1 cellular context compared by ENCODE assay signal in the genomic region with DNA sequence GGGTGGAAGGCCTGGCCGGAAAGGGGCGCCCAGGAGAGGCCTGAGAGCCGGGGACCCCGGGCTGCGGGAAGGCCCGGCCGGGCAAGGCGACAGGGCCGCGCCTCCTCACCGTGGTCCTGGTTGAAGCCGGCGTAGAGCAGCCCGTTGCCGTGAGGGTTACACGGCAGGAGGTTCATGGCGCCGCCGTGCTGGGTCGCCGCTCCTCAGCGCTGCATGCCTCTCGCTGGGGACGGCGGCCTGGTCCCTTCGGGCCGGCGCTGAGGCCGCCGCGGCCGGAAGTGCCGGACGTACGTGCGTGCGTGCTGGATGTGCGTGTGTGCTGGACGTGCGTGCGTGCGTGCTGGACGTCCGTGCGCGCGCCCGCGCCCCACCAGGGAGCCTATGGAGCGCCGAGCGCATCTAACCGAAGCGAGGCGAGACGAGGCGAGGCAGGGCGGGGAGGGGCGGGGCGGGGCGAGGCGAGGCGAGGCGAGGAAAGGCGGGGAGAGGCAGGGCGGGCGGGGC.
A peak's percentile ranks its signal among the peaks of the same experiment; 100 is the strongest.
TF ChIP-seq lines count a peak whose summit lies in the region.

A gene (minus strand): TSS at position 280 of the 504 bp plus-strand sequence. CDS start 104 bp downstream, at position 176.

TF ChIP-seq in HEK293, 187 proteins besides CTCF, POLR2A, EP300 and RAD21 (continued from another document and continues in another):
- TF ChIP-seq ZNF510 (tag by site-specific recombination; IDR thresholded peaks at IDR 0.05; ENCODE audit: insufficient replicate concordance), result no peak
- TF ChIP-seq ZNF514 (tag by site-specific recombination; IDR thresholded peaks at IDR 0.05), result no peak
- no peak for TF ChIP-seq ZNF10 (tag by site-specific recombination; IDR thresholded peaks at IDR 0.05)
- TF ChIP-seq SP7 (tag by site-specific recombination; IDR thresholded peaks at IDR 0.05), result peak; percentile 53
- TF ChIP-seq, protein P1, sequence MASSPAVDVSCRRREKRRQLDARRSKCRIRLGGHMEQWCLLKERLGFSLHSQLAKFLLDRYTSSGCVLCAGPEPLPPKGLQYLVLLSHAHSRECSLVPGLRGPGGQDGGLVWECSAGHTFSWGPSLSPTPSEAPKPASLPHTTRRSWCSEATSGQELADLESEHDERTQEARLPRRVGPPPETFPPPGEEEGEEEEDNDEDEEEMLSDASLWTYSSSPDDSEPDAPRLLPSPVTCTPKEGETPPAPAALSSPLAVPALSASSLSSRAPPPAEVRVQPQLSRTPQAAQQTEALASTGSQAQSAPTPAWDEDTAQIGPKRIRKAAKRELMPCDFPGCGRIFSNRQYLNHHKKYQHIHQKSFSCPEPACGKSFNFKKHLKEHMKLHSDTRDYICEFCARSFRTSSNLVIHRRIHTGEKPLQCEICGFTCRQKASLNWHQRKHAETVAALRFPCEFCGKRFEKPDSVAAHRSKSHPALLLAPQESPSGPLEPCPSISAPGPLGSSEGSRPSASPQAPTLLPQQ (tag by site-specific recombination; IDR thresholded peaks at IDR 0.05), result no peak
- TF ChIP-seq KLF16 (tag by site-specific recombination; IDR thresholded peaks at IDR 0.05), result peak; percentile 64
- TF ChIP-seq ZNF214 (tag by site-specific recombination; IDR thresholded peaks at IDR 0.05; ENCODE audit: borderline replicate concordance), result no peak
- no peak for TF ChIP-seq ZNF112 (tag by site-specific recombination; IDR thresholded peaks at IDR 0.05)
- TF ChIP-seq ZNF175 (tag by site-specific recombination; IDR thresholded peaks at IDR 0.05), result no peak
- TF ChIP-seq, protein P2, sequence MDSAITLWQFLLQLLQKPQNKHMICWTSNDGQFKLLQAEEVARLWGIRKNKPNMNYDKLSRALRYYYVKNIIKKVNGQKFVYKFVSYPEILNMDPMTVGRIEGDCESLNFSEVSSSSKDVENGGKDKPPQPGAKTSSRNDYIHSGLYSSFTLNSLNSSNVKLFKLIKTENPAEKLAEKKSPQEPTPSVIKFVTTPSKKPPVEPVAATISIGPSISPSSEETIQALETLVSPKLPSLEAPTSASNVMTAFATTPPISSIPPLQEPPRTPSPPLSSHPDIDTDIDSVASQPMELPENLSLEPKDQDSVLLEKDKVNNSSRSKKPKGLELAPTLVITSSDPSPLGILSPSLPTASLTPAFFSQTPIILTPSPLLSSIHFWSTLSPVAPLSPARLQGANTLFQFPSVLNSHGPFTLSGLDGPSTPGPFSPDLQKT (IDR thresholded peaks at IDR 0.05; ENCODE audit: borderline replicate concordance, low read depth, low read length), result peak; percentile 34; the same call in 1 of the 2 replicates
- TF ChIP-seq ZNF76 (tag by site-specific recombination; IDR thresholded peaks at IDR 0.05; ENCODE audit: borderline replicate concordance, low read depth), result peak; percentile 68
- no peak for TF ChIP-seq ZNF426 (tag by site-specific recombination; IDR thresholded peaks at IDR 0.05)
- TF ChIP-seq GFI1B (tag by site-specific recombination; IDR thresholded peaks at IDR 0.05), result no peak
- TF ChIP-seq, protein P3, sequence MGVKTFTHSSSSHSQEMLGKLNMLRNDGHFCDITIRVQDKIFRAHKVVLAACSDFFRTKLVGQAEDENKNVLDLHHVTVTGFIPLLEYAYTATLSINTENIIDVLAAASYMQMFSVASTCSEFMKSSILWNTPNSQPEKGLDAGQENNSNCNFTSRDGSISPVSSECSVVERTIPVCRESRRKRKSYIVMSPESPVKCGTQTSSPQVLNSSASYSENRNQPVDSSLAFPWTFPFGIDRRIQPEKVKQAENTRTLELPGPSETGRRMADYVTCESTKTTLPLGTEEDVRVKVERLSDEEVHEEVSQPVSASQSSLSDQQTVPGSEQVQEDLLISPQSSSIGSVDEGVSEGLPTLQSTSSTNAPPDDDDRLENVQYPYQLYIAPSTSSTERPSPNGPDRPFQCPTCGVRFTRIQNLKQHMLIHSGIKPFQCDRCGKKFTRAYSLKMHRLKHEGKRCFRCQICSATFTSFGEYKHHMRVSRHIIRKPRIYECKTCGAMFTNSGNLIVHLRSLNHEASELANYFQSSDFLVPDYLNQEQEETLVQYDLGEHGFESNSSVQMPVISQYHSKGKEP (tag by site-specific recombination; IDR thresholded peaks at IDR 0.05), result no peak
- TF ChIP-seq ZNF521 (tag by site-specific recombination; IDR thresholded peaks at IDR 0.05), result no peak
- no peak for TF ChIP-seq ZNF544 (tag by site-specific recombination; IDR thresholded peaks at IDR 0.05)
- peak; percentile 95; the same call in 1 of the 2 replicates for TF ChIP-seq ZNF610 (tag by site-specific recombination; IDR thresholded peaks at IDR 0.05; ENCODE audit: borderline replicate concordance)
- TF ChIP-seq, protein P4, sequence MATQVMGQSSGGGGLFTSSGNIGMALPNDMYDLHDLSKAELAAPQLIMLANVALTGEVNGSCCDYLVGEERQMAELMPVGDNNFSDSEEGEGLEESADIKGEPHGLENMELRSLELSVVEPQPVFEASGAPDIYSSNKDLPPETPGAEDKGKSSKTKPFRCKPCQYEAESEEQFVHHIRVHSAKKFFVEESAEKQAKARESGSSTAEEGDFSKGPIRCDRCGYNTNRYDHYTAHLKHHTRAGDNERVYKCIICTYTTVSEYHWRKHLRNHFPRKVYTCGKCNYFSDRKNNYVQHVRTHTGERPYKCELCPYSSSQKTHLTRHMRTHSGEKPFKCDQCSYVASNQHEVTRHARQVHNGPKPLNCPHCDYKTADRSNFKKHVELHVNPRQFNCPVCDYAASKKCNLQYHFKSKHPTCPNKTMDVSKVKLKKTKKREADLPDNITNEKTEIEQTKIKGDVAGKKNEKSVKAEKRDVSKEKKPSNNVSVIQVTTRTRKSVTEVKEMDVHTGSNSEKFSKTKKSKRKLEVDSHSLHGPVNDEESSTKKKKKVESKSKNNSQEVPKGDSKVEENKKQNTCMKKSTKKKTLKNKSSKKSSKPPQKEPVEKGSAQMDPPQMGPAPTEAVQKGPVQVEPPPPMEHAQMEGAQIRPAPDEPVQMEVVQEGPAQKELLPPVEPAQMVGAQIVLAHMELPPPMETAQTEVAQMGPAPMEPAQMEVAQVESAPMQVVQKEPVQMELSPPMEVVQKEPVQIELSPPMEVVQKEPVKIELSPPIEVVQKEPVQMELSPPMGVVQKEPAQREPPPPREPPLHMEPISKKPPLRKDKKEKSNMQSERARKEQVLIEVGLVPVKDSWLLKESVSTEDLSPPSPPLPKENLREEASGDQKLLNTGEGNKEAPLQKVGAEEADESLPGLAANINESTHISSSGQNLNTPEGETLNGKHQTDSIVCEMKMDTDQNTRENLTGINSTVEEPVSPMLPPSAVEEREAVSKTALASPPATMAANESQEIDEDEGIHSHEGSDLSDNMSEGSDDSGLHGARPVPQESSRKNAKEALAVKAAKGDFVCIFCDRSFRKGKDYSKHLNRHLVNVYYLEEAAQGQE (tag by site-specific recombination; IDR thresholded peaks at IDR 0.05), result peak; percentile 53; the same call in 1 of the 2 replicates
- TF ChIP-seq ZNF48 (tag by site-specific recombination; IDR thresholded peaks at IDR 0.05), result no peak
- TF ChIP-seq ZSCAN30 (tag by site-specific recombination; IDR thresholded peaks at IDR 0.05), result peak; percentile 64; the same call in 1 of the 2 replicates
- peak; percentile 98 for TF ChIP-seq ZBTB1 (tag by site-specific recombination; IDR thresholded peaks at IDR 0.05)
- peak; percentile 54 for TF ChIP-seq ZNF629 (tag by site-specific recombination; IDR thresholded peaks at IDR 0.05)
- TF ChIP-seq HOXD13 (CRISPR knock-in tag; IDR thresholded peaks at IDR 0.05; ENCODE audit: borderline replicate concordance), result peak; percentile 54; the same call in 1 of the 2 replicates
- TF ChIP-seq ZNF274 (IDR thresholded peaks at IDR 0.05; ENCODE audit: low read length), result no peak
- TF ChIP-seq ZNF274 (tag by site-specific recombination; IDR thresholded peaks at IDR 0.05; ENCODE audit: borderline replicate concordance), result no peak
- no peak for TF ChIP-seq ZNF155 (tag by site-specific recombination; IDR thresholded peaks at IDR 0.05)
- TF ChIP-seq, protein P5, sequence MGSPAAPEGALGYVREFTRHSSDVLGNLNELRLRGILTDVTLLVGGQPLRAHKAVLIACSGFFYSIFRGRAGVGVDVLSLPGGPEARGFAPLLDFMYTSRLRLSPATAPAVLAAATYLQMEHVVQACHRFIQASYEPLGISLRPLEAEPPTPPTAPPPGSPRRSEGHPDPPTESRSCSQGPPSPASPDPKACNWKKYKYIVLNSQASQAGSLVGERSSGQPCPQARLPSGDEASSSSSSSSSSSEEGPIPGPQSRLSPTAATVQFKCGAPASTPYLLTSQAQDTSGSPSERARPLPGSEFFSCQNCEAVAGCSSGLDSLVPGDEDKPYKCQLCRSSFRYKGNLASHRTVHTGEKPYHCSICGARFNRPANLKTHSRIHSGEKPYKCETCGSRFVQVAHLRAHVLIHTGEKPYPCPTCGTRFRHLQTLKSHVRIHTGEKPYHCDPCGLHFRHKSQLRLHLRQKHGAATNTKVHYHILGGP (tag by site-specific recombination; IDR thresholded peaks at IDR 0.05), result no peak
- no peak for TF ChIP-seq ZNF404 (tag by site-specific recombination; IDR thresholded peaks at IDR 0.05)
- no peak for TF ChIP-seq WT1 (tag by site-specific recombination; IDR thresholded peaks at IDR 0.05)
- no peak for TF ChIP-seq ZNF571 (tag by site-specific recombination; IDR thresholded peaks at IDR 0.05)
- TF ChIP-seq ZNF596 (tag by site-specific recombination; IDR thresholded peaks at IDR 0.05), result no peak
- TF ChIP-seq, protein P6, sequence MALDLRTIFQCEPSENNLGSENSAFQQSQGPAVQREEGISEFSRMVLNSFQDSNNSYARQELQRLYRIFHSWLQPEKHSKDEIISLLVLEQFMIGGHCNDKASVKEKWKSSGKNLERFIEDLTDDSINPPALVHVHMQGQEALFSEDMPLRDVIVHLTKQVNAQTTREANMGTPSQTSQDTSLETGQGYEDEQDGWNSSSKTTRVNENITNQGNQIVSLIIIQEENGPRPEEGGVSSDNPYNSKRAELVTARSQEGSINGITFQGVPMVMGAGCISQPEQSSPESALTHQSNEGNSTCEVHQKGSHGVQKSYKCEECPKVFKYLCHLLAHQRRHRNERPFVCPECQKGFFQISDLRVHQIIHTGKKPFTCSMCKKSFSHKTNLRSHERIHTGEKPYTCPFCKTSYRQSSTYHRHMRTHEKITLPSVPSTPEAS (tag by site-specific recombination; IDR thresholded peaks at IDR 0.05), result peak; percentile 72
- TF ChIP-seq, protein P7, sequence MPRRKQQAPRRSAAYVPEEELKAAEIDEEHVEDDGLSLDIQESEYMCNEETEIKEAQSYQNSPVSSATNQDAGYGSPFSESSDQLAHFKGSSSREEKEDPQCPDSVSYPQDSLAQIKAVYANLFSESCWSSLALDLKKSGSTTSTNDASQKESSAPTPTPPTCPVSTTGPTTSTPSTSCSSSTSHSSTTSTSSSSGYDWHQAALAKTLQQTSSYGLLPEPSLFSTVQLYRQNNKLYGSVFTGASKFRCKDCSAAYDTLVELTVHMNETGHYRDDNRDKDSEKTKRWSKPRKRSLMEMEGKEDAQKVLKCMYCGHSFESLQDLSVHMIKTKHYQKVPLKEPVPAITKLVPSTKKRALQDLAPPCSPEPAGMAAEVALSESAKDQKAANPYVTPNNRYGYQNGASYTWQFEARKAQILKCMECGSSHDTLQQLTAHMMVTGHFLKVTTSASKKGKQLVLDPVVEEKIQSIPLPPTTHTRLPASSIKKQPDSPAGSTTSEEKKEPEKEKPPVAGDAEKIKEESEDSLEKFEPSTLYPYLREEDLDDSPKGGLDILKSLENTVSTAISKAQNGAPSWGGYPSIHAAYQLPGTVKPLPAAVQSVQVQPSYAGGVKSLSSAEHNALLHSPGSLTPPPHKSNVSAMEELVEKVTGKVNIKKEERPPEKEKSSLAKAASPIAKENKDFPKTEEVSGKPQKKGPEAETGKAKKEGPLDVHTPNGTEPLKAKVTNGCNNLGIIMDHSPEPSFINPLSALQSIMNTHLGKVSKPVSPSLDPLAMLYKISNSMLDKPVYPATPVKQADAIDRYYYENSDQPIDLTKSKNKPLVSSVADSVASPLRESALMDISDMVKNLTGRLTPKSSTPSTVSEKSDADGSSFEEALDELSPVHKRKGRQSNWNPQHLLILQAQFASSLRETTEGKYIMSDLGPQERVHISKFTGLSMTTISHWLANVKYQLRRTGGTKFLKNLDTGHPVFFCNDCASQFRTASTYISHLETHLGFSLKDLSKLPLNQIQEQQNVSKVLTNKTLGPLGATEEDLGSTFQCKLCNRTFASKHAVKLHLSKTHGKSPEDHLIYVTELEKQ (tag by site-specific recombination; IDR thresholded peaks at IDR 0.05; ENCODE audit: borderline replicate concordance), result no peak
- TF ChIP-seq ZXDB (tag by site-specific recombination; IDR thresholded peaks at IDR 0.05), result no peak
- TF ChIP-seq, protein P8, sequence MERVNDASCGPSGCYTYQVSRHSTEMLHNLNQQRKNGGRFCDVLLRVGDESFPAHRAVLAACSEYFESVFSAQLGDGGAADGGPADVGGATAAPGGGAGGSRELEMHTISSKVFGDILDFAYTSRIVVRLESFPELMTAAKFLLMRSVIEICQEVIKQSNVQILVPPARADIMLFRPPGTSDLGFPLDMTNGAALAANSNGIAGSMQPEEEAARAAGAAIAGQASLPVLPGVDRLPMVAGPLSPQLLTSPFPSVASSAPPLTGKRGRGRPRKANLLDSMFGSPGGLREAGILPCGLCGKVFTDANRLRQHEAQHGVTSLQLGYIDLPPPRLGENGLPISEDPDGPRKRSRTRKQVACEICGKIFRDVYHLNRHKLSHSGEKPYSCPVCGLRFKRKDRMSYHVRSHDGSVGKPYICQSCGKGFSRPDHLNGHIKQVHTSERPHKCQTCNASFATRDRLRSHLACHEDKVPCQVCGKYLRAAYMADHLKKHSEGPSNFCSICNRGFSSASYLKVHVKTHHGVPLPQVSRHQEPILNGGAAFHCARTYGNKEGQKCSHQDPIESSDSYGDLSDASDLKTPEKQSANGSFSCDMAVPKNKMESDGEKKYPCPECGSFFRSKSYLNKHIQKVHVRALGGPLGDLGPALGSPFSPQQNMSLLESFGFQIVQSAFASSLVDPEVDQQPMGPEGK (tag by site-specific recombination; IDR thresholded peaks at IDR 0.05), result no peak; the same call in 1 of the 2 replicates
- TF ChIP-seq, protein P9, sequence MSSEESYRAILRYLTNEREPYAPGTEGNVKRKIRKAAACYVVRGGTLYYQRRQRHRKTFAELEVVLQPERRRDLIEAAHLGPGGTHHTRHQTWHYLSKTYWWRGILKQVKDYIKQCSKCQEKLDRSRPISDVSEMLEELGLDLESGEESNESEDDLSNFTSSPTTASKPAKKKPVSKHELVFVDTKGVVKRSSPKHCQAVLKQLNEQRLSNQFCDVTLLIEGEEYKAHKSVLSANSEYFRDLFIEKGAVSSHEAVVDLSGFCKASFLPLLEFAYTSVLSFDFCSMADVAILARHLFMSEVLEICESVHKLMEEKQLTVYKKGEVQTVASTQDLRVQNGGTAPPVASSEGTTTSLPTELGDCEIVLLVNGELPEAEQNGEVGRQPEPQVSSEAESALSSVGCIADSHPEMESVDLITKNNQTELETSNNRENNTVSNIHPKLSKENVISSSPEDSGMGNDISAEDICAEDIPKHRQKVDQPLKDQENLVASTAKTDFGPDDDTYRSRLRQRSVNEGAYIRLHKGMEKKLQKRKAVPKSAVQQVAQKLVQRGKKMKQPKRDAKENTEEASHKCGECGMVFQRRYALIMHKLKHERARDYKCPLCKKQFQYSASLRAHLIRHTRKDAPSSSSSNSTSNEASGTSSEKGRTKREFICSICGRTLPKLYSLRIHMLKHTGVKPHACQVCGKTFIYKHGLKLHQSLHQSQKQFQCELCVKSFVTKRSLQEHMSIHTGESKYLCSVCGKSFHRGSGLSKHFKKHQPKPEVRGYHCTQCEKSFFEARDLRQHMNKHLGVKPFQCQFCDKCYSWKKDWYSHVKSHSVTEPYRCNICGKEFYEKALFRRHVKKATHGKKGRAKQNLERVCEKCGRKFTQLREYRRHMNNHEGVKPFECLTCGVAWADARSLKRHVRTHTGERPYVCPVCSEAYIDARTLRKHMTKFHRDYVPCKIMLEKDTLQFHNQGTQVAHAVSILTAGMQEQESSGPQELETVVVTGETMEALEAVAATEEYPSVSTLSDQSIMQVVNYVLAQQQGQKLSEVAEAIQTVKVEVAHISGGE (tag by site-specific recombination; conservative IDR thresholded peaks at IDR 0.05; ENCODE audit: low read depth), result peak; percentile 79
- no peak for TF ChIP-seq ZFHX2 (tag by site-specific recombination; conservative IDR thresholded peaks at IDR 0.05)
- peak; percentile 41; the same call in 1 of the 2 replicates for TF ChIP-seq ZNF600 (tag by site-specific recombination; IDR thresholded peaks at IDR 0.05)
